23 cellular contexts compared by ENCODE assay signal in the genomic region with DNA sequence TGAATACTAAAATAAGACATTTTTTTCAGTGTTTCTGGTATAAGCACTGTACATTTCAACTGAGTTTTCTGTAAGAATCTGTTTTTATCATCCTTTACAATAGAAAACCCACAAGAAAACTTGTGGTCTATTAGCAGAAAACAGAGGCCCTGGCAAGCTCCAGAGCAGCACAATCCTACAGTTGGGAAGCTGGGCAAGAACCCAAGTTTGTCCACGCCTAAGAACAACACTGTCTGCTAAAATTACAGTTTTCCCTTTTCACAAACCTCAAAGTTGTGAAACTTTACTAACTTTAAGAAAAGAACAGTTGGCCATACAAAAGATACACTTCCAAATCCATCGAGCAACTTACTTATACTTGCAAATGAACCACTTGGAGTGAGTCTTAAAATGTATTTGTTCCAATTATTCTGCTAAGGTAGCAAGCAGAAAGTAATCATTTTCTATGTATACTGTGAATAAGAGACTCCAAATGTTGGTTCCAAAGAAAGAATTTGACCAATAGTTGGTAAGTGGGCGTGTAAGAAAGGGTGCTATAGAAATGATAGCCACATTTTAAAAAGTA.
DNase-seq lines count a peak whose midpoint lies in the region; ATAC-seq and TF ChIP-seq lines count a peak whose summit lies in the region.
"Had no signal": no experiment of that assay in that cellular context is flagged by ENCODE, and none has a peak within 500 bp of the region (broad histone marks: within the 10 kb centered on the region; RNA-seq: fewer than 3 reads in every experiment).

No MANE protein-coding gene starts in this region.

- H3K27me3 ChIP-seq in fibroblast of lung (ENCODE audit: control insufficient read depth, insufficient read depth, low read length) = no peaks in the 10 kb centered on the region
- H3K27me3 ChIP-seq: breast epithelium, heart left ventricle, tibial artery had no signal

- H3K27ac Mint-ChIP-seq in osteocyte (ENCODE audit: unreplicated experiment) = peak overlapping the region; percentile 44
- H3K27ac Mint-ChIP-seq: activated B cell treated with CpG ODN at 0.5 μM for 24 hours; activated naive CD8-positive, alpha-beta T cell; immature natural killer cell; natural killer cell; progenitor cell of endocrine pancreas; T-helper 2 cell treated with Interferon-gamma antibody and Interleukin-4, amounts not matched to agents 5 μg/mL and 100 μg/mL, for 36 hours had no signal

- peak; percentile 80 for DNase-seq in AG09309 (ENCODE audit: low read depth)
- DNase-seq in LHCN-M2 (ENCODE audit: low read depth) = peak; percentile 87
- peak; percentile 91 for DNase-seq in fibroblast of lung (ENCODE audit: low read depth in 2 of 2)
- DNase-seq in osteocyte (ENCODE audit: extremely low spot score, unreplicated experiment) = no peak
- DNase-seq in iPS-NIHi11 (ENCODE audit: low spot score) = no peak
- no peak for DNase-seq in activated naive CD4-positive, alpha-beta T cell (lab: John Stamatoyannopoulos, UW)
- DNase-seq: activated B cell treated with CpG ODN at 0.5 μM for 24 hours; activated CD8-positive, alpha-beta memory T cell treated with anti-CD3 and anti-CD28 coated beads for 24 hours; Caco-2; heart left ventricle; immature natural killer cell; natural killer cell; NCI-H1436 treated with DMSO at 0.1 percent for 48 hours; NCI-H774; tibial artery had no signal

- no peaks in the 10 kb centered on the region for H4K20me1 ChIP-seq in fibroblast of lung (ENCODE audit: control insufficient read depth, extremely low read depth, insufficient read depth, low read length)

- H3K4me1 Mint-ChIP-seq in osteocyte (ENCODE audit: unreplicated experiment) = peaks cover 3% of the 10 kb centered on the region
- H3K4me1 Mint-ChIP-seq: activated B cell treated with CpG ODN at 0.5 μM for 24 hours, immature natural killer cell, natural killer cell had no signal

- ATAC-seq in HG03159 (IDR thresholded peaks at IDR 0.05; ENCODE audit: unreplicated experiment) (no peak), HG02970 (IDR thresholded peaks at IDR 0.05; ENCODE audit: low FRiP score, unreplicated experiment) (no peak)
- ATAC-seq: heart left ventricle, natural killer cell, PC-3 had no signal

- no peak overlapping the region for H2AFZ ChIP-seq in fibroblast of lung (ENCODE audit: low read length)

- H3K4me2 ChIP-seq in fibroblast of lung (ENCODE audit: extremely low read depth, insufficient read depth, low read length) = no peak overlapping the region

- TF ChIP-seq CTCF in AG09309 (IDR thresholded peaks at IDR 0.05; ENCODE audit: control insufficient read depth, insufficient read depth, low read depth, low read length, missing control alignments) (no peak), fibroblast of lung (conservative IDR thresholded peaks at IDR 0.05 in 1 of 2, IDR thresholded peaks at IDR 0.05 in 1 of 2; ENCODE audit: low read depth in 1 of 2, low read length in 2 of 2) (no peak), osteocyte (IDR thresholded peaks at IDR 0.05) (no peak)

- H3K36me3 ChIP-seq in fibroblast of lung (ENCODE audit: control insufficient read depth, insufficient read depth, low read length) = no peaks in the 10 kb centered on the region
- H3K36me3 ChIP-seq: breast epithelium, heart left ventricle, tibial artery had no signal

- H3K9ac ChIP-seq in fibroblast of lung (ENCODE audit: insufficient read depth, low read length) = no peak overlapping the region

- H3K27ac ChIP-seq in fibroblast of lung (ENCODE audit: insufficient read depth, low read length) = no peak overlapping the region
- H3K27ac ChIP-seq: breast epithelium, heart left ventricle, tibial artery had no signal

- no peaks in the 10 kb centered on the region for H3K9me3 ChIP-seq in fibroblast of lung (ENCODE audit: control insufficient read depth, insufficient read depth, low read depth, low read length)
- H3K9me3 ChIP-seq: Caco-2, tibial artery had no signal

- H3K27me3 Mint-ChIP-seq in osteocyte (ENCODE audit: unreplicated experiment) = no peaks in the 10 kb centered on the region
- H3K27me3 Mint-ChIP-seq: activated B cell treated with CpG ODN at 0.5 μM for 24 hours; activated naive CD8-positive, alpha-beta T cell; progenitor cell of endocrine pancreas had no signal

- no peaks in the 10 kb centered on the region for H3K79me2 ChIP-seq in fibroblast of lung (ENCODE audit: control insufficient read depth, insufficient read depth, low read length)

- H3K9me3 Mint-ChIP-seq in osteocyte (ENCODE audit: unreplicated experiment) = peaks cover 16% of the 10 kb centered on the region

- peaks cover 10% of the 10 kb centered on the region for H3K36me3 Mint-ChIP-seq in osteocyte (ENCODE audit: unreplicated experiment)
- H3K36me3 Mint-ChIP-seq: activated naive CD8-positive, alpha-beta T cell; immature natural killer cell; natural killer cell had no signal

- H3K4me1 ChIP-seq in fibroblast of lung (ENCODE audit: control insufficient read depth, extremely low read depth, insufficient read depth, low read length) = no peaks in the 10 kb centered on the region
- H3K4me1 ChIP-seq: breast epithelium, Caco-2, heart left ventricle, tibial artery had no signal

- no peak overlapping the region for H3K4me3 Mint-ChIP-seq in osteocyte (ENCODE audit: unreplicated experiment)
- H3K4me3 Mint-ChIP-seq: activated B cell treated with CpG ODN at 0.5 μM for 24 hours; activated naive CD8-positive, alpha-beta T cell; immature natural killer cell; natural killer cell; T-helper 2 cell treated with Interferon-gamma antibody and Interleukin-4, amounts not matched to agents 5 μg/mL and 100 μg/mL, for 36 hours had no signal

- H3K4me3 ChIP-seq in AG09309 (ENCODE audit: control insufficient read depth, low read depth, low read length) = no peak overlapping the region
- no peak overlapping the region for H3K4me3 ChIP-seq in fibroblast of lung (replicated peaks in 1 of 4; ENCODE audit: control extremely low read depth in 1 of 4, insufficient read depth in 1 of 4, low read depth in 3 of 4, low read length in 4 of 4)
- H3K4me3 ChIP-seq: breast epithelium, heart left ventricle, lung, tibial artery had no signal

Comparison
In these comparisons a context has a peak if more than half of its experiments do, and no peak if none do; other contexts are left out.
1. DNase-seq: peak in AG09309 (single experiment), LHCN-M2 (single experiment) and fibroblast of lung (2 of 2); none in osteocyte (single experiment), iPS-NIHi11 (single experiment) and activated naive CD4-positive, alpha-beta T cell (0 of 4).